Comparison of ENCODE assay signal across 9 cellular contexts in the genomic region with DNA sequence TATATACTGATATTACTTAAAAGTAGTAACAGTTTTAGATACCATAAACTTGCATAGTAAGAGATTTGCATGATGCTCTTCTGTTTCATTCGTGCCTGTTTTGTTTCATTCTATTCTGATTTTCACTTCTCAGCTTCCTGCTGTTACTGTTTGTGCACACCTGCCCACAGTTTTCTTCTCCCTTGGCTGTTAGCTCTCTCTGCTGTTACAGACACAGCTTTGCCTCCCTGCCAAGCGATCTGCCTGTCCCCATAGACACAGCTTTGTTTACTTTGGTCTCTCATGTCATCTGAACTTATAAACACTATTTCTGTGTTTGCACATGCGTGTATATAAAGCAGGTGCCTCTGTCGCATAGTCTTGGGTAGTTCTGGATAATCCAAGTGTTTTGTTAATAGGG.
DNase-seq lines count a peak whose midpoint lies in the region; ATAC-seq lines count a peak whose summit lies in the region.
"Had no signal": no experiment of that assay in that cellular context is flagged by ENCODE, and none has a peak within 500 bp of the region (broad histone marks: within the 10 kb centered on the region; RNA-seq: fewer than 3 reads in every experiment).

No MANE protein-coding gene starts in this region.

- no peaks in the 10 kb centered on the region for H3K27me3 Mint-ChIP-seq in memory B cell

- no peaks in the 10 kb centered on the region for H3K9me3 Mint-ChIP-seq in memory B cell

- H3K27ac Mint-ChIP-seq in memory B cell = peak overlapping the region; percentile 93

- H3K36me3 Mint-ChIP-seq in memory B cell = peaks cover 36% of the 10 kb centered on the region

- H3K4me1 Mint-ChIP-seq in memory B cell = peaks cover 37% of the 10 kb centered on the region

- H3K4me3 Mint-ChIP-seq in memory B cell = peak overlapping the region; percentile 22

- DNase-seq in NCI-H2171 treated with DMSO at 0.1 percent for 48 hours (lab: John Stamatoyannopoulos, UW) = peak; percentile 87
- DNase-seq in memory B cell (ENCODE audit: low spot score in 2 of 2) = no peak
- DNase-seq in hepatic stellate cell (ENCODE audit: low spot score) = no peak
- DNase-seq in DMS114 treated with DMSO at 0.1 percent for 48 hours (lab: John Stamatoyannopoulos, UW; ENCODE audit: unreplicated experiment) = no peak
- no peak for DNase-seq in NCI-H446 treated with DMSO at 0.1 percent for 48 hours (lab: John Stamatoyannopoulos, UW)
- DNase-seq: activated CD8-positive, alpha-beta memory T cell treated with anti-CD3 and anti-CD28 coated beads, Interleukin-2, amount 50 U/mL, for 48 hours had no signal

- ATAC-seq in GM18498 (IDR thresholded peaks at IDR 0.05; ENCODE audit: unreplicated experiment) (peak; percentile 55), HG02870 (IDR thresholded peaks at IDR 0.05; ENCODE audit: unreplicated experiment) (peak; percentile 57), memory B cell (ENCODE audit: low read depth) (peak; percentile 49), GM18870 (IDR thresholded peaks at IDR 0.05; ENCODE audit: unreplicated experiment) (no peak)
